ENCODE assay signal across 31 cellular contexts in genomic region chr7:40369641-40370277, GRCh38.
"Had no signal": no experiment of that assay in that cellular context is flagged by ENCODE, and none has a peak within 500 bp of the region (broad histone marks: within the 10 kb centered on the region; RNA-seq: fewer than 3 reads in every experiment).

No MANE protein-coding gene starts in this region.

- H3K9me3 ChIP-seq: colonic mucosa, esophagus squamous epithelium, left ventricle myocardium inferior, lower lobe of right lung, mucosa of descending colon, ovary, psoas muscle, thoracic aorta, transverse colon, upper lobe of right lung, uterus had no signal

- H3K4me1 Mint-ChIP-seq: naive B cell; nephron; neural progenitor cell; stimulated activated naive B cell treated with anti-CD40 and anti-IgM and Interleukin-4, amounts not matched to agents 10 μg/mL and 1 μg/mL and 100 μg/mL, for 72 hours had no signal

- H3K4me3 ChIP-seq: colonic mucosa, esophagus squamous epithelium, heart right ventricle, left ventricle myocardium inferior, lower lobe of right lung, mucosa of descending colon, neural progenitor cell, ovary, psoas muscle, skin epidermis, thoracic aorta, transverse colon, upper lobe of right lung, uterus had no signal

- DNase-seq: colonic mucosa; dermis blood vessel endothelial cell; effector memory CD8-positive, alpha-beta T cell; erythroblast; esophagus squamous epithelium; foreskin melanocyte; glutamatergic neuron; heart right ventricle; hippocampal formation; left cardiac atrium; left ventricle myocardium inferior; lower lobe of right lung; mucosa of descending colon; naive B cell; ovary; posterior cingulate gyrus; psoas muscle; right cardiac atrium; stimulated activated CD4-positive, alpha-beta T cell treated with anti-CD3 and anti-CD28 coated beads, Interleukin-15, amount 100 ng/mL, for 24 hours; stimulated activated CD4-positive, alpha-beta T cell treated with anti-CD3 and anti-CD28 coated beads, Interleukin-2, amount 100 ng/mL, for 48 hours; stimulated activated naive B cell treated with anti-CD40 and anti-IgM and Interleukin-4, amounts not matched to agents 10 μg/mL and 1 μg/mL and 100 μg/mL, for 72 hours; transverse colon; upper lobe of right lung; uterus had no signal

- H3K27me3 ChIP-seq: colonic mucosa, esophagus squamous epithelium, heart right ventricle, neural progenitor cell, ovary, transverse colon, upper lobe of right lung, uterus had no signal

- H3K36me3 ChIP-seq: colonic mucosa, esophagus squamous epithelium, heart right ventricle, left ventricle myocardium inferior, lower lobe of right lung, neural progenitor cell, ovary, thoracic aorta, transverse colon, upper lobe of right lung, uterus had no signal

- H3K27ac ChIP-seq: colonic mucosa, esophagus squamous epithelium, heart right ventricle, left ventricle myocardium inferior, lower lobe of right lung, neural progenitor cell, ovary, psoas muscle, skin epidermis, thoracic aorta, transverse colon, upper lobe of right lung, uterus had no signal

- H3K27me3 Mint-ChIP-seq: effector memory CD8-positive, alpha-beta T cell; stimulated activated naive CD8-positive, alpha-beta T cell treated with anti-CD3 and anti-CD28 coated beads, Interleukin-15, Interleukin-2, amounts not matched to agents 100 ng/mL and 50 ng/mL, for 24 hours had no signal

- H3K36me3 Mint-ChIP-seq: naive B cell; neural progenitor cell; stimulated activated naive B cell treated with anti-CD40 and anti-IgM and Interleukin-4, amounts not matched to agents 10 μg/mL and 1 μg/mL and 100 μg/mL, for 72 hours had no signal

- H3K9ac ChIP-seq: neural progenitor cell had no signal

- H3K9me3 Mint-ChIP-seq: neural progenitor cell had no signal

- H3K4me3 Mint-ChIP-seq: effector memory CD8-positive, alpha-beta T cell; naive B cell; nephron; neural progenitor cell; stimulated activated naive B cell treated with anti-CD40 and anti-IgM and Interleukin-4, amounts not matched to agents 10 μg/mL and 1 μg/mL and 100 μg/mL, for 72 hours; stimulated activated naive CD8-positive, alpha-beta T cell treated with anti-CD3 and anti-CD28 coated beads, Interleukin-15, Interleukin-2, amounts not matched to agents 100 ng/mL and 50 ng/mL, for 24 hours had no signal

- FAIRE-seq: endometrium, islet of Langerhans had no signal

- H3K4me1 ChIP-seq: colonic mucosa, esophagus squamous epithelium, heart right ventricle, left ventricle myocardium inferior, lower lobe of right lung, neural progenitor cell, psoas muscle, transverse colon, upper lobe of right lung, uterus had no signal

- ATAC-seq: effector memory CD8-positive, alpha-beta T cell; heart right ventricle; left cardiac atrium; lower lobe of right lung; mucosa of descending colon; psoas muscle; right cardiac atrium; stimulated activated naive B cell treated with anti-CD40 and anti-IgM and Interleukin-4, amounts not matched to agents 10 μg/mL and 1 μg/mL and 100 μg/mL, for 72 hours; upper lobe of right lung had no signal

- H3K27ac Mint-ChIP-seq: effector memory CD8-positive, alpha-beta T cell; naive B cell; nephron; neural progenitor cell; stimulated activated naive B cell treated with anti-CD40 and anti-IgM and Interleukin-4, amounts not matched to agents 10 μg/mL and 1 μg/mL and 100 μg/mL, for 72 hours; stimulated activated naive CD8-positive, alpha-beta T cell treated with anti-CD3 and anti-CD28 coated beads, Interleukin-15, Interleukin-2, amounts not matched to agents 100 ng/mL and 50 ng/mL, for 24 hours had no signal
